Comparison of ENCODE assay signal across 11 cellular contexts in the genomic region with DNA sequence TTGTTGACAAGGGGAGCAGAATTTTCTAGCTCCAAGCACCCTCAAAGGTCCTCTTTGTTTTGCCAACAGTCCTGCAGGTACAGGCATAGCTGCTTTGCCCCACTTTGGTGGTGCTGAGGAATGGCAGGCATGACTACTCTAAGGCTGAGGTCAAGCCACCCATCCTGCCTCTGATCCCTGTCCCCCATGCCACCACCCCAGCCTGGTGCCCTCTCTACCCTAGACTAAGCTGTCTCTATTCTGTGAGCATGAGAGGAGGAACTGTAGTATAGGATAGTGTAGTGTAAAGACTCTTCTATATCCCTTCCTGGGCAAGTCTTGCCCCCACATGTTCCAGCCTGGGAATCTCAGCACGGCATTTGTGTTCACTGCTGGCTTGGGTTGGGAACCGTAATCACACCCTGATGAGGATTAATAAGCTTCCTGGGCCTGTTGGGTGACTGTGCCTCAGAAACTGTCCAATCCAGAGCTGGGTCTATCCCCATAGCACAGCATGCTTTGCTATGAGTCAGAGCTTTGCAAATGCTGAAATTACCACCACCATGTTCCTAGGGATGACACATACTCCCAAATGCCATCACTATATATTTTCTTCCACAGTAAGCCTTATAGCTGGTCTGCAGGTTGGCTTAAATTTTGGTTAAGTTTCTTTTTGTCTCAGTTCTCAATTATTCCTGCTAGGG.
A peak's percentile ranks its signal among the peaks of the same experiment; 100 is the strongest.
DNase-seq lines count a peak whose midpoint lies in the region; ATAC-seq and TF ChIP-seq lines count a peak whose summit lies in the region.
"Had no signal": no experiment of that assay in that cellular context is flagged by ENCODE, and none has a peak within 500 bp of the region (broad histone marks: within the 10 kb centered on the region; RNA-seq: fewer than 3 reads in every experiment).

No MANE protein-coding gene starts in this region.

- 0% methylated on average over 2 of the region's 2 CpGs for WGBS in GM23248 (ENCODE audit: low coverage in 1 of 2, low lambda C conversion rate in 2 of 2, missing lambda C conversion rate in 2 of 2), 2 experiments

- peaks cover 14% of the 10 kb centered on the region for H3K4me1 ChIP-seq in GM23248 (ENCODE audit: insufficient read depth)

- H3K4me3 ChIP-seq in GM23248: no peak overlapping the region
- H3K4me3 ChIP-seq in skeletal muscle cell (ENCODE audit: low read depth, low read length): no peak overlapping the region

- H4K20me1 ChIP-seq in GM23248 (ENCODE audit: insufficient read depth): no peaks in the 10 kb centered on the region

- no peaks in the 10 kb centered on the region for H3K27me3 Mint-ChIP-seq in osteocyte (ENCODE audit: unreplicated experiment)

- H3K9ac ChIP-seq in GM23248: 0 out of 2 replicates have a peak overlapping the region, but pooled peaks have one; percentile 18
- H3K9ac ChIP-seq: parathyroid adenoma had no signal

- H3K27ac Mint-ChIP-seq in osteocyte (ENCODE audit: unreplicated experiment): no peak overlapping the region

- no peak overlapping the region for H3K4me2 ChIP-seq in GM23248 (ENCODE audit: unreplicated experiment)

- H3K27me3 ChIP-seq in GM23248 (replicated peaks; ENCODE audit: insufficient read depth): no peaks in the 10 kb centered on the region

- ATAC-seq in esophagus mucosa: peak; percentile 100

- peak overlapping the region; percentile 73 for H3K27ac ChIP-seq in GM23248
- H3K27ac ChIP-seq: parathyroid adenoma had no signal

- peaks cover 18% of the 10 kb centered on the region for H3K4me1 Mint-ChIP-seq in osteocyte (ENCODE audit: unreplicated experiment)

- DNase-seq in GM23248 (peak; percentile 97), NCI-H226 (peak; percentile 76), skeletal muscle cell (ENCODE audit: low read depth) (peak; percentile 92), pons (ENCODE audit: low spot score) (no peak), osteocyte (ENCODE audit: extremely low spot score, unreplicated experiment) (no peak)
- no peak for DNase-seq in activated CD8-positive, alpha-beta memory T cell treated with anti-CD3 and anti-CD28 coated beads for 24 hours
- no peak for DNase-seq in activated CD8-positive, alpha-beta memory T cell treated with anti-CD3 and anti-CD28 coated beads, Interleukin-2, amount 50 U/mL, for 48 hours
- DNase-seq: activated CD4-positive, alpha-beta T cell treated with anti-CD3 and anti-CD28 coated beads, Interleukin-2, amount 50 U/mL, for 1 hour; central memory CD4-positive, alpha-beta T cell had no signal

- H3K9me3 Mint-ChIP-seq in osteocyte (ENCODE audit: unreplicated experiment): no peaks in the 10 kb centered on the region

- H3F3A ChIP-seq in GM23248 (ENCODE audit: insufficient read depth): peaks cover 18% of the 10 kb centered on the region

- no peak overlapping the region for H3K4me3 Mint-ChIP-seq in osteocyte (ENCODE audit: unreplicated experiment)

- in situ Hi-C loops in GM23248 (cut with MboI): loop anchor here (5.0 kb wide), 1 partner anchor 48 kb away; no protein-coding TSS in a partner anchor

- peak overlapping the region; percentile 50 for H2AFZ ChIP-seq in GM23248

- no peak for TF ChIP-seq CTCF in osteocyte (IDR thresholded peaks at IDR 0.05)

- H3K79me2 ChIP-seq in GM23248 (ENCODE audit: insufficient read depth): no peaks in the 10 kb centered on the region
- H3K79me2 ChIP-seq: parathyroid adenoma had no signal

- no peaks in the 10 kb centered on the region for H3K36me3 ChIP-seq in GM23248 (ENCODE audit: low read depth)

- H3K9me2 ChIP-seq in GM23248 (ENCODE audit: insufficient read depth): no peaks in the 10 kb centered on the region

- H3K36me3 Mint-ChIP-seq in osteocyte (ENCODE audit: unreplicated experiment): no peaks in the 10 kb centered on the region

- no peaks in the 10 kb centered on the region for H3K9me3 ChIP-seq in GM23248 (ENCODE audit: low read depth)

Comparison
In these comparisons a context has a peak if more than half of its experiments do, and no peak if none do; other contexts are left out.
1. DNase-seq: peak in GM23248 (single experiment), NCI-H226 (single experiment) and skeletal muscle cell (single experiment); none in activated CD8-positive, alpha-beta memory T cell treated with anti-CD3 and anti-CD28 coated beads for 24 hours (single experiment), activated CD8-positive, alpha-beta memory T cell treated with anti-CD3 and anti-CD28 coated beads, Interleukin-2, amount 50 U/mL, for 48 hours (single experiment), pons (single experiment) and osteocyte (single experiment).